In the genomic region with DNA sequence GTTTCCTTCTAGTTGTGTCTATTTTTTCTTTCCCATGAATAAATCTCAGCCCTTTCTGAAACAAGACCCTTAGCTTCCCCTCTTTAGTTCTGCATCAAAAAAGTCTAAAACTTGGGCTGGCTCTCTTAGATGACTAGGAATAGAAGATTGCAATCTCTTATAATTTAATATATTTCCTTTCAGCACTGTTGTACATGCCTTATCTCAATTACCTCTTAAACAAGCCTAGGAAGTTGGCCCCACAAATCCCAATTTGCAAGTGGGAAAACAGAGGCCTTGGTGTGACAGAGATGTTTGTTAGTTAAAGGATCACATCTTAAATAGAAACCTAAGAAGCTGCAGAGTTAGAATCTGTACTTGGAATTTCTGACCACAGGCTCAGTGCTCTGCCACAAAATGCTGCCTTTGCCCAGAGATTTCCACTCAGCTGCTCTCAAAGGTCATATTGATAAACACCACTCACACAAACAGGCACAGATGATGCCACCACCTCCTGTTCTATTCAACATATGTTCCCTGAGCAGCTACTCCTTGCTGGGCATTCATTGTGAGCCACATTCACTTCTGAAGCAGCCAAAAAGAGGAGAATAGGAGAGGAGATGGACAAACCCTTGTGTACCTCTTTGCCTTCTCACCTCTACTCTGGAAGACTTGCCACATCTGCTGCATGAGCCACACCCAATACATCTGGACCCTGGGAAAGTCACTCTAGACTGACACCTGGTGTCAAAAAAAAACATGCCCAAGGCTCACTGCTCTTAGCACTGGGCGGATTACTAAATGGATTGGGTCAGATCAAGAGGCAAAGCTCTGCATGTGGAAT, we compare ENCODE assay signal across 10 cellular contexts. TPM values are rescaled to one million over a fixed set of nuclear protein-coding genes. Genes with fewer than 3 reads are reported as not detected.
DNase-seq lines count a peak whose midpoint lies in the region; ATAC-seq, FAIRE-seq and TF ChIP-seq lines count a peak whose summit lies in the region.
"Had no signal": no experiment of that assay in that cellular context is flagged by ENCODE, and none has a peak within 500 bp of the region (broad histone marks: within the 10 kb centered on the region; RNA-seq: fewer than 3 reads in every experiment).

No MANE protein-coding gene starts in this region.

- CTCF ChIA-PET in Panc1 (lab: Charles Lee): interaction anchor here (0.6 kb wide), 1 partner anchor 285 kb away, joined by 13 read pairs; no protein-coding TSS in a partner anchor

- in situ Hi-C loops in Panc1 (cut with HindIII; ENCODE audit: low pct_unique_long_range_greater_than_20kb, low sequenced_read_pairs): no loop called here

- no peaks in the 10 kb centered on the region for H3K4me1 ChIP-seq in Panc1 (ENCODE audit: control insufficient read depth, insufficient read depth, low read length)
- no peaks in the 10 kb centered on the region for H3K4me1 ChIP-seq in foreskin keratinocyte
- H3K4me1 ChIP-seq in tibial artery: no peaks in the 10 kb centered on the region

- ATAC-seq in HG02642 (IDR thresholded peaks at IDR 0.05; ENCODE audit: poor library complexity, unreplicated experiment) (peak; percentile 56), Panc1 (peak; percentile 80), foreskin keratinocyte (peak; percentile 72)

- H3K9me3 ChIP-seq in Panc1 (ENCODE audit: control insufficient read depth, insufficient read depth, low read depth, low read length) (no peaks in the 10 kb centered on the region), tibial artery (no peaks in the 10 kb centered on the region)

- H3K27me3 ChIP-seq in Panc1 (ENCODE audit: control insufficient read depth, insufficient read depth, low read length): peaks cover 8% of the 10 kb centered on the region
- H3K27me3 ChIP-seq in foreskin keratinocyte: peaks cover 56% of the 10 kb centered on the region
- peaks cover 0 to 25% of the 10 kb centered on the region in 2 donors for H3K27me3 ChIP-seq in tibial artery

- H3K27ac ChIP-seq in Panc1 (ENCODE audit: low read length) (no peak overlapping the region), foreskin keratinocyte (no peak overlapping the region), tibial artery (no peak overlapping the region)

- FAIRE-seq in urothelium cell line (lab: Jason Lieb, UNC): peak; percentile 65

- DNase-seq in EH (ENCODE audit: low read depth) (peak; percentile 6), Panc1 (ENCODE audit: low read depth, low spot score) (peak; percentile 13), foreskin keratinocyte (peak; percentile 14 to 50), urothelium cell line (ENCODE audit: low spot score) (peak; percentile 57), pons (ENCODE audit: low spot score) (no peak), anterior cingulate cortex (lab: John Stamatoyannopoulos, UW) (no peak), tibial artery (no peak)

- BruUV-seq in Panc1 (replicated peaks; lab: Mats Ljungman, UMichigan): no TSS peak

- TF ChIP-seq CTCF in Panc1 (IDR thresholded peaks at IDR 0.05) (peak; percentile 62), foreskin keratinocyte (conservative IDR thresholded peaks at IDR 0.05) (peak; percentile 68), tibial artery (IDR thresholded peaks at IDR 0.05) (no peak)

- POLR2A ChIA-PET in Panc1 (lab: Charles Lee): no interaction called here

- intact Hi-C loops in Panc1 (cut with micrococcal nuclease; ENCODE audit: unreplicated experiment) (no loop called here), tibial artery (cut with DNase I; ENCODE audit: low total_unique reads) (no loop called here)

- H3K36me3 ChIP-seq in Panc1 (ENCODE audit: control insufficient read depth, insufficient read depth, low read length) (no peaks in the 10 kb centered on the region), tibial artery (no peaks in the 10 kb centered on the region)

- H3K4me3 ChIP-seq in Panc1 (ENCODE audit: low read depth in 2 of 2, low read length in 2 of 2) (no peak overlapping the region), tibial artery (no peak overlapping the region)

RNA-seq across cellular contexts. Expression of gene CCDC182, which starts 5.5 kb away (rescaled TPM):
- total RNA-seq in Panc1 (2021; ENCODE audit: unreplicated experiment) (not detected), foreskin keratinocyte (not detected in 2 replicates)
- not detected for polyA plus RNA-seq in Panc1 (2012; ENCODE audit: insufficient read length)
- not detected in 2 replicates for polyA plus RNA-seq in foreskin keratinocyte
- total RNA-seq: urinary bladder had no signal
- polyA plus RNA-seq: immature natural killer cell, urinary bladder had no signal

Comparison
In these comparisons a context has a peak if more than half of its experiments do, and no peak if none do; other contexts are left out.
1. DNase-seq: peak in EH (single experiment), Panc1 (single experiment), foreskin keratinocyte (2 of 2) and urothelium cell line (single experiment); none in pons (single experiment), anterior cingulate cortex (0 of 58) and tibial artery (0 of 2).
2. CTCF ChIP-seq: peak in Panc1 (single experiment) and foreskin keratinocyte (single experiment); none in tibial artery (0 of 2).
3. Peak in every context shown above with its lines, with median percentiles within 50 percentile points of each other: ATAC-seq.